Comparison of ENCODE assay signal across 1 cellular context in genomic region chr3:195539479-195539878, GRCh38.
A peak's percentile ranks its signal among the peaks of the same experiment; 100 is the strongest.
TF ChIP-seq lines count a peak whose summit lies in the region.

No MANE protein-coding gene starts in this region.

TF ChIP-seq in K562, 482 proteins besides CTCF, POLR2A, EP300 and RAD21 (continued from another document):
- TF ChIP-seq PRDM10 (IDR thresholded peaks at IDR 0.05; ENCODE audit: partially characterized antibody) (peak; percentile 67), POLR3A (IDR thresholded peaks at IDR 0.05; ENCODE audit: borderline replicate concordance, extremely low read depth, insufficient read depth, insufficient read length) (no peak), CREB3L1 (IDR thresholded peaks at IDR 0.05; ENCODE audit: borderline replicate concordance, low read depth) (no peak), SMC3 (conservative IDR thresholded peaks at IDR 0.05; ENCODE audit: insufficient read depth, low read depth, low read length) (no peak)
TF ChIP-seq in K562: peak in this region for 1.
